Comparison of ENCODE assay signal across 15 cellular contexts in the genomic region with DNA sequence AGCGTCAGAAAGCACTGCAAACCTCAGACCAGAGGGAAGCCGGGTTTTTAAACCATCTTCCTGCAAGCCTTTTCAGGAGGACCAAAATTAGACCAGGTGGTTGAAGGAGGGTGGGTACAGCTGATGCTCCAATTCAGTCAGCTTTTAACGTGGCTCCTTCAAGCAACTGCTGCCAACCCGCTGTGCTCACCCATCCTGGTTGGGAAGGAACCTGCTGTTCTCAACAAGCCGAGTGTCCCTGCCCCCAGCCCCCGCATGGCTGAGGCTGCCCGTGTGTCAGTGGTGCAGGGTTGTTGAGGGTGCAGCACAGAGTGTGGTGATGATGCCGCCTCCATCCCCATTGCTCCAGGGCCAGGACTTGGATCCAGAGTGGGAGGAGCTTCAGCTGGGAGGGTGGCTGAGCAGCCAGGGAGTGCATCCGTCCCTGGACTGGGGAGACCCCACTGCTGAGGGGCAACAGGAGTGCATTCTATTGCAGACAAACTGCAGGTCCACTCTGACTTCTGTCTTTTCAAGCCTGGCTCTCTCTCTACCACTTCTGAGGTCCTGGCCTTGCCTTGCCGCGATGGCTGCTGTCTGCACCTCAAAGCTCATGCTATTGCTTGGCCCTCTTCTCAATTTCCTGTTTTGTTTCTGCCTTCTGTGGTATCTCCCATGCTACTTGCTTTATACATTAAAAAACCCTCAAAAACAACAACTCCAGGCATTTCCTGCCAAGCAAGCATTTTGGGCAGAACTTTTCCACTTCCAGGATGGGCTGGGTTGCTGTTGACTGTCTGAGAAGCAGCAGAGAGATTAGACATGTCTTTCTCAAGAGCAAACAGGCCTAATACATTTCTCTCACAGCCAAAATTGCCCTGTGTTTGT.
DNase-seq lines count a peak whose midpoint lies in the region; ATAC-seq and TF ChIP-seq lines count a peak whose summit lies in the region.
"Had no signal": no experiment of that assay in that cellular context is flagged by ENCODE, and none has a peak within 500 bp of the region (broad histone marks: within the 10 kb centered on the region; RNA-seq: fewer than 3 reads in every experiment).

No MANE protein-coding gene starts in this region.

- H3K27me3 ChIP-seq in Peyer's patch (no peaks in the 10 kb centered on the region), PC-3 (ENCODE audit: low read length) (no peaks in the 10 kb centered on the region)

- no peak for TF ChIP-seq CTCF in Peyer's patch (IDR thresholded peaks at IDR 0.05)
- TF ChIP-seq CTCF in PC-3 (conservative IDR thresholded peaks at IDR 0.05; ENCODE audit: low read depth, low read length), result no peak

- H3K36me3 Mint-ChIP-seq in activated naive CD8-positive, alpha-beta T cell treated with anti-CD3 and anti-CD28 coated beads, Interleukin-2, amount 50 U/mL, for 24 hours (ENCODE audit: low read depth), result peaks cover 15% of the 10 kb centered on the region

- peak; percentile 11 for ATAC-seq in activated naive CD8-positive, alpha-beta T cell treated with anti-CD3 and anti-CD28 coated beads, Interleukin-2, amount 50 U/mL, for 24 hours
- ATAC-seq in PC-3 (no peak), HG03378 (IDR thresholded peaks at IDR 0.05; ENCODE audit: unreplicated experiment) (no peak)
- ATAC-seq: heart left ventricle had no signal

- H3K27ac ChIP-seq in Peyer's patch (peak overlapping the region in 1 of 4 donors; percentile 64), PC-3 (ENCODE audit: low read length) (no peak overlapping the region)
- H3K27ac ChIP-seq: C4-2B, thoracic aorta had no signal

- peaks cover 23% of the 10 kb centered on the region for H3K4me1 Mint-ChIP-seq in activated naive CD8-positive, alpha-beta T cell treated with anti-CD3 and anti-CD28 coated beads, Interleukin-2, amount 50 U/mL, for 24 hours

- H2AFZ ChIP-seq in PC-3 (ENCODE audit: low read length), result no peak overlapping the region

- no peaks in the 10 kb centered on the region for H3F3A ChIP-seq in PC-3 (ENCODE audit: low read length, unreplicated experiment)

- BruUV-seq in PC-3 (replicated peaks; lab: Mats Ljungman, UMichigan), result no TSS peak

- TF ChIP-seq POLR2A in Peyer's patch (IDR thresholded peaks at IDR 0.05), result no peak

- H4K20me1 ChIP-seq in PC-3 (ENCODE audit: low read length), result no peaks in the 10 kb centered on the region

- H3K27ac Mint-ChIP-seq in activated naive CD8-positive, alpha-beta T cell treated with anti-CD3 and anti-CD28 coated beads, Interleukin-2, amount 50 U/mL, for 24 hours, result no peak overlapping the region

- CTCF ChIA-PET in PC-3 (lab: Charles Lee), result no interaction called here

- H3K9ac ChIP-seq in PC-3 (ENCODE audit: low read length), result no peak overlapping the region

- no peak overlapping the region for H3K4me2 ChIP-seq in PC-3 (ENCODE audit: low read length)

- peaks cover 0 to 14% (median 0%) of the 10 kb centered on the region in 4 donors for H3K9me3 ChIP-seq in Peyer's patch
- H3K9me3 ChIP-seq in PC-3 (ENCODE audit: low read length), result peaks cover 13% of the 10 kb centered on the region

- H3K4me1 ChIP-seq in Peyer's patch (peaks cover 0 to 4% (median 0%) of the 10 kb centered on the region in 4 donors), PC-3 (ENCODE audit: insufficient read depth, low read length) (peaks cover 18% of the 10 kb centered on the region)

- no peaks in the 10 kb centered on the region for H3K79me2 ChIP-seq in PC-3 (ENCODE audit: low read length)

- no peaks in the 10 kb centered on the region for H3K36me3 ChIP-seq in Peyer's patch
- H3K36me3 ChIP-seq in PC-3 (ENCODE audit: low read depth, low read length), result no peaks in the 10 kb centered on the region
- H3K36me3 ChIP-seq: heart left ventricle, thoracic aorta had no signal

- peaks cover 14% of the 10 kb centered on the region for H3K9me3 Mint-ChIP-seq in activated naive CD8-positive, alpha-beta T cell treated with anti-CD3 and anti-CD28 coated beads, Interleukin-2, amount 50 U/mL, for 24 hours

- intact Hi-C loops in PC-3 (cut with micrococcal nuclease), result no loop called here

- POLR2A ChIA-PET in PC-3 (lab: Charles Lee; ENCODE audit: unreplicated experiment), result no interaction called here

- H3K4me3 Mint-ChIP-seq in activated naive CD8-positive, alpha-beta T cell treated with anti-CD3 and anti-CD28 coated beads, Interleukin-2, amount 50 U/mL, for 24 hours, result no peak overlapping the region

- H3K4me3 ChIP-seq in Peyer's patch, result no peak overlapping the region
- no peak overlapping the region for H3K4me3 ChIP-seq in PC-3 (ENCODE audit: low read length)
- H3K4me3 ChIP-seq: heart left ventricle, thoracic aorta had no signal

- H3K9me2 ChIP-seq in PC-3 (replicated peaks; ENCODE audit: low read length), result no peaks in the 10 kb centered on the region

- DNase-seq in D341Med (ENCODE audit: low spot score) (peak; percentile 13), Peyer's patch (peak in 2 of 3 donors; percentile 54), occipital lobe (lab: John Stamatoyannopoulos, UW) (peak; percentile 63), PC-3 (no peak), NCI-H226 (no peak)
- DNase-seq in activated naive CD8-positive, alpha-beta T cell treated with anti-CD3 and anti-CD28 coated beads, Interleukin-2, amount 50 U/mL, for 24 hours, result no peak
- DNase-seq: cortex of kidney; heart left ventricle; kidney glomerular epithelial cell; NCI-H2081; NCI-H748 treated with DMSO at 0.1 percent for 48 hours; stimulated activated CD4-positive, alpha-beta T cell treated with anti-CD3 and anti-CD28 coated beads, Interleukin-15, amount 100 ng/mL, for 24 hours had no signal

- no peaks in the 10 kb centered on the region for H3K27me3 Mint-ChIP-seq in activated naive CD8-positive, alpha-beta T cell treated with anti-CD3 and anti-CD28 coated beads, Interleukin-2, amount 50 U/mL, for 24 hours

Comparison
In these comparisons a context has a peak if more than half of its experiments do, and no peak if none do; other contexts are left out.
1. DNase-seq: peak in D341Med (single experiment), Peyer's patch (2 of 3) and occipital lobe (single experiment); none in activated naive CD8-positive, alpha-beta T cell treated with anti-CD3 and anti-CD28 coated beads, Interleukin-2, amount 50 U/mL, for 24 hours (single experiment), PC-3 (single experiment) and NCI-H226 (single experiment).